Comparison of ENCODE assay signal across 18 cellular contexts in genomic region chr1:85572574-85572973, GRCh38. TPM values are rescaled to one million over a fixed set of nuclear protein-coding genes. Genes with fewer than 3 reads are reported as not detected.
DNase-seq lines count a peak whose midpoint lies in the region; ATAC-seq and TF ChIP-seq lines count a peak whose summit lies in the region.
"Had no signal": no experiment of that assay in that cellular context is flagged by ENCODE, and none has a peak within 500 bp of the region (broad histone marks: within the 10 kb centered on the region; RNA-seq: fewer than 3 reads in every experiment).

No MANE protein-coding gene starts in this region.

- WGBS in mammary epithelial cell (ENCODE audit: low coverage, missing lambda C conversion rate), result 65% methylated on average over 2 of the region's 2 CpGs

- peak overlapping the region; percentile 60 for H3K27ac ChIP-seq in PC-3 (ENCODE audit: low read length)
- peak overlapping the region; percentile 89 for H3K27ac ChIP-seq in mammary epithelial cell (ENCODE audit: insufficient read depth, low read depth, low read length)
- peak overlapping the region; percentile 82 for H3K27ac ChIP-seq in foreskin keratinocyte
- H3K27ac ChIP-seq: BLaER1, HL-60, Peyer's patch had no signal

- H2AFZ ChIP-seq in PC-3 (ENCODE audit: low read length) (peak overlapping the region; percentile 41; the same call in 1 of the 2 replicates), mammary epithelial cell (ENCODE audit: low read depth, low read length) (no peak overlapping the region)

- peak overlapping the region; percentile 61 for H3K4me2 ChIP-seq in PC-3 (ENCODE audit: low read length)
- H3K4me2 ChIP-seq in mammary epithelial cell (ENCODE audit: insufficient read depth, low read depth, low read length), result peak overlapping the region; percentile 74
- H3K4me2 ChIP-seq: BLaER1 had no signal

- in situ Hi-C loops in mammary epithelial cell (cut with MboI; ENCODE audit: low sequenced_read_pairs in 2 of 2), result loop anchor here in 1 of 2 donors (10.0 kb wide), 2 partner anchors 78 to 268 kb away; no protein-coding TSS in a partner anchor

- H3K79me2 ChIP-seq in PC-3 (ENCODE audit: low read length) (peaks cover 11% of the 10 kb centered on the region), mammary epithelial cell (ENCODE audit: insufficient read depth, low read length) (no peaks in the 10 kb centered on the region)

- dilution Hi-C loops in mammary epithelial cell (cut with HindIII; ENCODE audit: low sequenced_read_pairs), result loop anchor here (25.0 kb wide), 1 partner anchor 260 kb away; no protein-coding TSS in a partner anchor

- H3K9ac ChIP-seq in PC-3 (ENCODE audit: low read length) (no peak overlapping the region), mammary epithelial cell (ENCODE audit: insufficient read depth, low read length) (peak overlapping the region; percentile 42)
- H3K9ac ChIP-seq: BLaER1 had no signal

- no TSS peak for BruUV-seq in PC-3 (replicated peaks; lab: Mats Ljungman, UMichigan)
- BruUV-seq in mammary epithelial cell (replicated peaks; lab: Mats Ljungman, UMichigan), result no TSS peak

- H3K4me1 Mint-ChIP-seq in type B pancreatic cell (ENCODE audit: unreplicated experiment), result peaks cover 11% of the 10 kb centered on the region
- peaks cover 8% of the 10 kb centered on the region for H3K4me1 Mint-ChIP-seq in activated T-cell treated with anti-CD3 and anti-CD28 coated beads, Interleukin-2, amount 50 U/mL, for 72 hours (ENCODE audit: low read depth)

- no peak overlapping the region for H3K4me3 ChIP-seq in PC-3 (ENCODE audit: low read length)
- no peak overlapping the region for H3K4me3 ChIP-seq in mammary epithelial cell (replicated peaks in 1 of 3; ENCODE audit: insufficient read depth in 1 of 3, low read depth in 2 of 3, low read length in 3 of 3)
- H3K4me3 ChIP-seq: BLaER1, K562, MG63, Peyer's patch had no signal

- DNase-seq in PC-3 (no peak), mammary epithelial cell (peak; percentile 55), foreskin keratinocyte (no peak), type B pancreatic cell (ENCODE audit: extremely low spot score, unreplicated experiment) (no peak), mesenteric fat pad (ENCODE audit: low spot score) (no peak)
- DNase-seq in activated T-cell treated with anti-CD3 and anti-CD28 coated beads, Interleukin-2, amount 50 U/mL, for 72 hours, result no peak
- DNase-seq: CD8-positive, alpha-beta memory T cell; DND-41; GDM1; MG63; NCI-H1092 treated with DMSO at 0.1 percent for 48 hours; NCI-H1694; Peyer's patch; SHP77 treated with DMSO at 0.1 percent for 48 hours had no signal

- H3K4me3 Mint-ChIP-seq in type B pancreatic cell, result no peak overlapping the region
- no peak overlapping the region for H3K4me3 Mint-ChIP-seq in activated T-cell treated with anti-CD3 and anti-CD28 coated beads, Interleukin-2, amount 50 U/mL, for 72 hours

- CTCF ChIA-PET in PC-3 (lab: Charles Lee), result no interaction called here
- CTCF ChIA-PET in mammary epithelial cell (lab: Charles Lee; ENCODE audit: low non-redundant PET), result interaction anchor here (0.6 kb wide), 1 partner anchor 274 kb away, joined by 3 read pairs; no protein-coding TSS in a partner anchor

- no peaks in the 10 kb centered on the region; the same call in 1 of the 2 replicates for H3K9me2 ChIP-seq in PC-3 (replicated peaks; ENCODE audit: low read length)

- H3K4me1 ChIP-seq in PC-3 (ENCODE audit: insufficient read depth, low read length) (peaks cover 53% of the 10 kb centered on the region), mammary epithelial cell (ENCODE audit: insufficient read depth, low read length) (peaks cover 68% of the 10 kb centered on the region), foreskin keratinocyte (peaks cover 54% of the 10 kb centered on the region)
- H3K4me1 ChIP-seq: BLaER1 had no signal

- H3K36me3 ChIP-seq in PC-3 (ENCODE audit: low read depth, low read length) (no peaks in the 10 kb centered on the region), mammary epithelial cell (ENCODE audit: insufficient read depth, low read length) (no peaks in the 10 kb centered on the region)
- H3K36me3 ChIP-seq: BLaER1, Peyer's patch had no signal

- H3K27ac Mint-ChIP-seq in type B pancreatic cell, result peak overlapping the region; percentile 82
- H3K27ac Mint-ChIP-seq in activated T-cell treated with anti-CD3 and anti-CD28 coated beads, Interleukin-2, amount 50 U/mL, for 72 hours, result no peak overlapping the region
- H3K27ac Mint-ChIP-seq: CD8-positive, alpha-beta memory T cell had no signal

- POLR2A ChIA-PET in PC-3 (lab: Charles Lee; ENCODE audit: unreplicated experiment), result interaction anchor here (1.4 kb wide), 1 partner anchor 22 kb away, joined by 8 read pairs; no protein-coding TSS in a partner anchor

- intact Hi-C loops in PC-3 (cut with micrococcal nuclease) (no loop called here), mammary epithelial cell (cut with micrococcal nuclease) (loop anchor here (1.0 kb wide), 1 partner anchor 16 kb away; no protein-coding TSS in a partner anchor)

- H3K36me3 Mint-ChIP-seq in type B pancreatic cell, result peaks cover 3% of the 10 kb centered on the region
- no peaks in the 10 kb centered on the region for H3K36me3 Mint-ChIP-seq in activated T-cell treated with anti-CD3 and anti-CD28 coated beads, Interleukin-2, amount 50 U/mL, for 72 hours (ENCODE audit: insufficient read depth in 2 of 2)
- H3K36me3 Mint-ChIP-seq: CD8-positive, alpha-beta memory T cell had no signal

- TF ChIP-seq CTCF in PC-3 (conservative IDR thresholded peaks at IDR 0.05; ENCODE audit: low read depth, low read length) (no peak), mammary epithelial cell (conservative IDR thresholded peaks at IDR 0.05 in 1 of 2, IDR thresholded peaks at IDR 0.05 in 1 of 2; ENCODE audit: extremely low read depth in 1 of 2, insufficient read depth in 1 of 2, low read depth in 1 of 2, low read length in 2 of 2) (no peak), foreskin keratinocyte (conservative IDR thresholded peaks at IDR 0.05) (no peak), type B pancreatic cell (conservative IDR thresholded peaks at IDR 0.05) (no peak)

- H3K9me3 ChIP-seq in PC-3 (ENCODE audit: low read length) (no peaks in the 10 kb centered on the region), mammary epithelial cell (replicated peaks; ENCODE audit: insufficient read depth, low read length) (no peaks in the 10 kb centered on the region)
- H3K9me3 ChIP-seq: MG63, Peyer's patch had no signal

- no peaks in the 10 kb centered on the region for H3K9me3 Mint-ChIP-seq in type B pancreatic cell
- H3K9me3 Mint-ChIP-seq in activated T-cell treated with anti-CD3 and anti-CD28 coated beads, Interleukin-2, amount 50 U/mL, for 72 hours, result no peaks in the 10 kb centered on the region
- H3K9me3 Mint-ChIP-seq: CD8-positive, alpha-beta memory T cell had no signal

- H4K20me1 ChIP-seq in PC-3 (ENCODE audit: low read length) (no peaks in the 10 kb centered on the region), mammary epithelial cell (ENCODE audit: insufficient read depth, low read length) (no peaks in the 10 kb centered on the region)
- H4K20me1 ChIP-seq: BLaER1 had no signal

- peaks cover 5% of the 10 kb centered on the region for H3F3A ChIP-seq in PC-3 (ENCODE audit: low read length, unreplicated experiment)

- ATAC-seq in PC-3 (no peak), foreskin keratinocyte (no peak), GM21381 (IDR thresholded peaks at IDR 0.05; ENCODE audit: unreplicated experiment) (no peak)
- ATAC-seq in activated T-cell treated with anti-CD3 and anti-CD28 coated beads, Interleukin-2, amount 50 U/mL, for 72 hours (replicated peaks in 1 of 2), result no peak
- ATAC-seq: K562 had no signal

- H3K27me3 ChIP-seq in PC-3 (ENCODE audit: low read length) (no peaks in the 10 kb centered on the region), mammary epithelial cell (ENCODE audit: insufficient read depth, low read length) (no peaks in the 10 kb centered on the region), foreskin keratinocyte (no peaks in the 10 kb centered on the region)
- H3K27me3 ChIP-seq: BLaER1, MG63, Peyer's patch had no signal

- peaks cover 23% of the 10 kb centered on the region for H3K27me3 Mint-ChIP-seq in type B pancreatic cell
- H3K27me3 Mint-ChIP-seq in activated T-cell treated with anti-CD3 and anti-CD28 coated beads, Interleukin-2, amount 50 U/mL, for 72 hours (ENCODE audit: low read depth), result peaks cover 64% of the 10 kb centered on the region

RNA-seq across cellular contexts. Expression of gene CCN1, which starts 8.0 kb away (rescaled TPM):
- total RNA-seq in PC-3 (2014; rRNA removed) (85.4 and 123 TPM in 2 replicates), mammary epithelial cell (100 to 1,000 TPM in 1 of 2 donors, 10 to 100 TPM in 1; 59.7 to 164 TPM), foreskin keratinocyte (162 and 169 TPM in 2 replicates), type B pancreatic cell (ENCODE audit: low replicate concordance) (53.7 and 136 TPM in 2 replicates), mesenteric fat pad (536 TPM)
- polyA plus RNA-seq in mammary epithelial cell (83.8 TPM), foreskin keratinocyte (223 and 246 TPM in 2 replicates)
- polyA minus RNA-seq in mammary epithelial cell, result 130 TPM
- under 1 TPM in 1 of 2 donors, not detected in 1; 0.16 TPM for total RNA-seq in activated T-cell treated with anti-CD3 and anti-CD28 coated beads, Interleukin-2, amount 50 U/mL, for 72 hours
- polyA plus RNA-seq: CD8-positive, alpha-beta memory T cell had no signal

Comparison
In these comparisons a context has a peak if more than half of its experiments do, and no peak if none do; other contexts are left out.
1. RNA of gene CCN1, which starts 8.0 kb away (total RNA-seq): 536 TPM in mesenteric fat pad (single experiment), 59.7 to 164 TPM in mammary epithelial cell, 162 to 169 TPM in foreskin keratinocyte, 85.4 to 123 TPM in PC-3 and 53.7 to 136 TPM in type B pancreatic cell; 0.16 TPM in activated T-cell treated with anti-CD3 and anti-CD28 coated beads, Interleukin-2, amount 50 U/mL, for 72 hours; every median in the first group is over 10 times any median in the second.
2. Peak in every context shown above with its lines, with median percentiles within 50 percentile points of each other: H3K27ac ChIP-seq.